Comparison of ENCODE assay signal across 2 cellular contexts in the genomic region with DNA sequence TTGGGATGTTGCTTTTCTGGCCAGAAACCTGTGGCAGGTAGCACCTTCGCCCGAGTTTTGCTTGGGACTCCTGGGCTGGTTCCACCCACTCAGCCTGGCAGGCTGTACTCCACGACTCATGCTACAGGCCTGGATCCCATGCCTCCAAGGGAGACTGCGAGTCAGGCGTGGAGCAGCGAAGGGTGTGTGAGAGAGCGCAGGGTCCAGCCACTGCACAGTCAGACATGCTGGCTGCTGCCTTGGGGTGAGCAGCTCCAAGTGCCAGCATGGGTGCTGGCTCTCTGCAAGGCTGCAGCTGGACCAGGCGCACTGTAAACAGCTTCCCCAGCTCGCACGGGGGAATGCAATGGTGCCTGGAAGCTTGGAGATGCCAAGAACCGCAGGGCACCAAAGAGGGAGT.
TF ChIP-seq lines count a peak whose summit lies in the region.

No MANE protein-coding gene starts in this region.

TF ChIP-seq in IMR-90, 13 proteins besides CTCF, POLR2A, EP300 and RAD21 (continued from another document):
- TF ChIP-seq CHD1 (IDR thresholded peaks at IDR 0.05; ENCODE audit: low read depth, low read length): no peak
- no peak for TF ChIP-seq MXI1 (IDR thresholded peaks at IDR 0.05; ENCODE audit: borderline replicate concordance, low read depth, low read length)
- no peak for TF ChIP-seq RCOR1 (IDR thresholded peaks at IDR 0.05; ENCODE audit: insufficient replicate concordance, low read length)

TF ChIP-seq in SK-N-SH, 30 proteins besides CTCF, POLR2A, EP300 and RAD21 (continued from another document):
- no peak for TF ChIP-seq EZH2phosphoT487 (IDR thresholded peaks at IDR 0.05; ENCODE audit: borderline replicate concordance, low read depth)
- no peak for TF ChIP-seq FOXM1 (IDR thresholded peaks at IDR 0.05; ENCODE audit: low read depth)
- no peak for TF ChIP-seq TAF1 (IDR thresholded peaks at IDR 0.05; ENCODE audit: borderline replicate concordance, low read depth, low read length)
- TF ChIP-seq FOSL2 (IDR thresholded peaks at IDR 0.05; ENCODE audit: borderline replicate concordance, low read depth): no peak
- no peak for TF ChIP-seq SIN3A (IDR thresholded peaks at IDR 0.05; ENCODE audit: borderline replicate concordance, low read depth, low read length)
- no peak for TF ChIP-seq NRF1 (IDR thresholded peaks at IDR 0.05; ENCODE audit: low read depth, low read length)
- TF ChIP-seq MXI1 (IDR thresholded peaks at IDR 0.05; ENCODE audit: low read depth, low read length): no peak
- no peak for TF ChIP-seq RCOR1 (IDR thresholded peaks at IDR 0.05; ENCODE audit: low read length)
- TF ChIP-seq, protein P1, sequence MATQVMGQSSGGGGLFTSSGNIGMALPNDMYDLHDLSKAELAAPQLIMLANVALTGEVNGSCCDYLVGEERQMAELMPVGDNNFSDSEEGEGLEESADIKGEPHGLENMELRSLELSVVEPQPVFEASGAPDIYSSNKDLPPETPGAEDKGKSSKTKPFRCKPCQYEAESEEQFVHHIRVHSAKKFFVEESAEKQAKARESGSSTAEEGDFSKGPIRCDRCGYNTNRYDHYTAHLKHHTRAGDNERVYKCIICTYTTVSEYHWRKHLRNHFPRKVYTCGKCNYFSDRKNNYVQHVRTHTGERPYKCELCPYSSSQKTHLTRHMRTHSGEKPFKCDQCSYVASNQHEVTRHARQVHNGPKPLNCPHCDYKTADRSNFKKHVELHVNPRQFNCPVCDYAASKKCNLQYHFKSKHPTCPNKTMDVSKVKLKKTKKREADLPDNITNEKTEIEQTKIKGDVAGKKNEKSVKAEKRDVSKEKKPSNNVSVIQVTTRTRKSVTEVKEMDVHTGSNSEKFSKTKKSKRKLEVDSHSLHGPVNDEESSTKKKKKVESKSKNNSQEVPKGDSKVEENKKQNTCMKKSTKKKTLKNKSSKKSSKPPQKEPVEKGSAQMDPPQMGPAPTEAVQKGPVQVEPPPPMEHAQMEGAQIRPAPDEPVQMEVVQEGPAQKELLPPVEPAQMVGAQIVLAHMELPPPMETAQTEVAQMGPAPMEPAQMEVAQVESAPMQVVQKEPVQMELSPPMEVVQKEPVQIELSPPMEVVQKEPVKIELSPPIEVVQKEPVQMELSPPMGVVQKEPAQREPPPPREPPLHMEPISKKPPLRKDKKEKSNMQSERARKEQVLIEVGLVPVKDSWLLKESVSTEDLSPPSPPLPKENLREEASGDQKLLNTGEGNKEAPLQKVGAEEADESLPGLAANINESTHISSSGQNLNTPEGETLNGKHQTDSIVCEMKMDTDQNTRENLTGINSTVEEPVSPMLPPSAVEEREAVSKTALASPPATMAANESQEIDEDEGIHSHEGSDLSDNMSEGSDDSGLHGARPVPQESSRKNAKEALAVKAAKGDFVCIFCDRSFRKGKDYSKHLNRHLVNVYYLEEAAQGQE (IDR thresholded peaks at IDR 0.05; ENCODE audit: low read depth, low read length): no peak
- TF ChIP-seq TEAD4 (IDR thresholded peaks at IDR 0.05; ENCODE audit: borderline replicate concordance, insufficient read depth): no peak
- no peak for TF ChIP-seq NFIC (IDR thresholded peaks at IDR 0.05; ENCODE audit: borderline replicate concordance)
- TF ChIP-seq, protein P2, sequence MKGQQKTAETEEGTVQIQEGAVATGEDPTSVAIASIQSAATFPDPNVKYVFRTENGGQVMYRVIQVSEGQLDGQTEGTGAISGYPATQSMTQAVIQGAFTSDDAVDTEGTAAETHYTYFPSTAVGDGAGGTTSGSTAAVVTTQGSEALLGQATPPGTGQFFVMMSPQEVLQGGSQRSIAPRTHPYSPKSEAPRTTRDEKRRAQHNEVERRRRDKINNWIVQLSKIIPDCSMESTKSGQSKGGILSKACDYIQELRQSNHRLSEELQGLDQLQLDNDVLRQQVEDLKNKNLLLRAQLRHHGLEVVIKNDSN (IDR thresholded peaks at IDR 0.05; ENCODE audit: borderline replicate concordance, low read depth): no peak
- TF ChIP-seq YY1 (IDR thresholded peaks at IDR 0.05; ENCODE audit: low read depth): no peak
- no peak for TF ChIP-seq TCF12 (IDR thresholded peaks at IDR 0.05)
- no peak for TF ChIP-seq SMC3 (IDR thresholded peaks at IDR 0.05; ENCODE audit: low read depth, low read length)
- no peak for TF ChIP-seq JUND (IDR thresholded peaks at IDR 0.05)
